In the genomic region with DNA sequence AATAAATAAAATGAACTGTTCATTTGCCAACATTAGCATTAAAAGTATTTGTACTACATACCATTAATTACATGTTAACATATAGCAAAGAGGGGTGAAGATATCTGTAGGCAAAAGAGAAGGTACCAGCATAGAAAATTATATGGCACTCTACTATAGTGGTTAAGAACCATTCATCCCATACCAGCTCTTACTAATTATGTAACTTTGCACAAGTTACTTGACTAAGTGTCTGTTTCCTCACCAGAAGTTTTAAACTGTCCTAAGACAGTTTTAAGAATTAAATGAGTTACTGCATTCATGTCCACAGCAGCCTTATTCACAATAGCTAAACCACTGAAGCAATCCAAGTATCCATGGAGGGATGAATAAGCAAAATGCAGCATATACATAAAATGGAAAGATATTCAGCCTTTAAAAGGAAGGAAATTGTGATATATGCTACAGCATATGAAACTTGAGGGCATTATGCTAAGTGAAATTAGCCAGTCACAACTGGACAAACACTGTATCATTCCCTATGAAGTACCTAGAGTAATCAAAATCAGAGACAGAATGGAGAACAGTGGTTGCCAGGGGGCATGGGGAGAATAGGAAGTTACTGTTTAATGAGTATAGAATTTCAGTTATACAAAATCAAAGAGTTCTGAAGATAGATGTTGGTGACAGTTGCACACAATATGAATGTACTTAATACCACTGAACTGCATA, we compare ENCODE assay signal across 14 cellular contexts.
"Had no signal": no experiment of that assay in that cellular context is flagged by ENCODE, and none has a peak within 500 bp of the region (broad histone marks: within the 10 kb centered on the region; RNA-seq: fewer than 3 reads in every experiment).

No MANE protein-coding gene starts in this region.

- DNase-seq: activated naive CD4-positive, alpha-beta T cell treated with anti-CD3 and anti-CD28 coated beads, Interleukin-2, amount 10 ng/mL, durations not matched to agents 7 days and 5 days; amygdala; brain microvascular endothelial cell; mesendoderm; ovary; stimulated activated CD4-positive, alpha-beta T cell treated with anti-CD3 and anti-CD28 coated beads, Interleukin-2, amount 100 ng/mL, for 48 hours; SW 1271; T1000; testis; upper lobe of right lung had no signal

- H3K4me1 Mint-ChIP-seq: neural crest cell had no signal

- H3K27ac Mint-ChIP-seq: dendritic cell treated with granulocyte-macrophage colony-stimulating factor and Interleukin-4, amounts not matched to agents 40 ng/mL and 50 ng/mL, for 4 days had no signal

- H3K4me3 Mint-ChIP-seq: activated naive CD4-positive, alpha-beta T cell treated with anti-CD3 and anti-CD28 coated beads, Interleukin-2, amount 10 ng/mL, durations not matched to agents 7 days and 5 days; dendritic cell treated with granulocyte-macrophage colony-stimulating factor and Interleukin-4, amounts not matched to agents 40 ng/mL and 50 ng/mL, for 4 days; neural crest cell; stimulated activated naive CD8-positive, alpha-beta T cell treated with anti-CD3 and anti-CD28 coated beads, Interleukin-15, Interleukin-2, amounts not matched to agents 100 ng/mL and 50 ng/mL, for 24 hours had no signal

- ATAC-seq: gastroesophageal sphincter, upper lobe of right lung had no signal

- H3K9me3 Mint-ChIP-seq: activated naive CD4-positive, alpha-beta T cell treated with anti-CD3 and anti-CD28 coated beads, Interleukin-2, amount 10 ng/mL, durations not matched to agents 7 days and 5 days; dendritic cell treated with granulocyte-macrophage colony-stimulating factor and Interleukin-4, amounts not matched to agents 40 ng/mL and 50 ng/mL, for 4 days; neural crest cell; stimulated activated naive CD8-positive, alpha-beta T cell treated with anti-CD3 and anti-CD28 coated beads, Interleukin-15, Interleukin-2, amounts not matched to agents 100 ng/mL and 50 ng/mL, for 24 hours had no signal

- H3K27me3 Mint-ChIP-seq: activated naive CD4-positive, alpha-beta T cell treated with anti-CD3 and anti-CD28 coated beads, Interleukin-2, amount 10 ng/mL, durations not matched to agents 7 days and 5 days; dendritic cell treated with granulocyte-macrophage colony-stimulating factor and Interleukin-4, amounts not matched to agents 40 ng/mL and 50 ng/mL, for 4 days; stimulated activated naive CD8-positive, alpha-beta T cell treated with anti-CD3 and anti-CD28 coated beads, Interleukin-15, Interleukin-2, amounts not matched to agents 100 ng/mL and 50 ng/mL, for 24 hours had no signal
